9 cellular contexts compared by ENCODE assay signal in the genomic region with DNA sequence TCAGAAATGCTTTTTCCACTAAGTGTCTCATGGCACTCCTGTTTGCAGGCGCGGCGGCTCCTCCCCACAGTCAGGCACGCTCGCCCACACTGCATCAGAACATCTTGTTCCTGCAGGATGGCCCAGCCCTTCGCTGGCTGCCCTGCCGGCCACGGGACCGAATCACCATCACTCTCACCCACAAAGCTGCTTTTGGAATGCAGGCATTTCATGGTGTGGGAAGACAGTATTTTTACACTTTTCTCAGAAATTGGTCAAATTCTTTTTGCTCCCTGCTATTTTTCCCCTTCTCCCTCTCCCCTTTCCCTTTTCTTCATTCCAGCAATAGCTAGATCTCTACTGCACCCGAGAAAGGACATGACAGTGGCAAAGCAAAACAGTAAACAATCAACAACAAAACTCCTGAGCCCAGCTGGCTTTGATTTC.
DNase-seq lines count a peak whose midpoint lies in the region; ATAC-seq and TF ChIP-seq lines count a peak whose summit lies in the region.
"Had no signal": no experiment of that assay in that cellular context is flagged by ENCODE, and none has a peak within 500 bp of the region (broad histone marks: within the 10 kb centered on the region; RNA-seq: fewer than 3 reads in every experiment).

No MANE protein-coding gene starts in this region.

- no peaks in the 10 kb centered on the region for H4K20me1 ChIP-seq in DOHH2 (ENCODE audit: control insufficient read depth, insufficient read depth, low read depth, low read length)

- H3K36me3 ChIP-seq in DOHH2 (ENCODE audit: control insufficient read depth, low read length) (no peaks in the 10 kb centered on the region), right atrium auricular region (no peaks in the 10 kb centered on the region)

- TF ChIP-seq CTCF in DOHH2 (IDR thresholded peaks at IDR 0.05; ENCODE audit: low read depth, low read length, poor library complexity, severe bottlenecking) (no peak), right atrium auricular region (IDR thresholded peaks at IDR 0.05) (no peak)

- intact Hi-C loops in sciatic nerve (cut with DNase I), result no loop called here

- H3K27ac ChIP-seq in DOHH2 (ENCODE audit: low read depth, low read length), result no peak overlapping the region
- peak overlapping the region; percentile 89 for H3K27ac ChIP-seq in angular gyrus (ENCODE audit: low read depth, low read length)
- peak overlapping the region; percentile 47 to 74 for H3K27ac ChIP-seq in right atrium auricular region

- H3K4me3 ChIP-seq in DOHH2 (ENCODE audit: low read length) (no peak overlapping the region), right atrium auricular region (no peak overlapping the region)

- DNase-seq in right atrium auricular region (ENCODE audit: low spot score) (peak; percentile 90), sciatic nerve (ENCODE audit: low spot score) (peak; percentile 81), T-helper 1 cell (no peak), NCI-H2171 treated with DMSO at 0.1 percent for 48 hours (lab: John Stamatoyannopoulos, UW) (no peak), SKM-1 treated with dmso at 0.1 percent for 144 hours (lab: John Stamatoyannopoulos, UW; ENCODE audit: unreplicated experiment) (no peak), NCI-H446 (lab: John Stamatoyannopoulos, UW) (no peak)
- DNase-seq: foreskin melanocyte had no signal

- H3K79me2 ChIP-seq in DOHH2 (ENCODE audit: control insufficient read depth, low read length), result no peaks in the 10 kb centered on the region

- peak; percentile 98 for ATAC-seq in sciatic nerve

- no peaks in the 10 kb centered on the region for H3K9me3 ChIP-seq in DOHH2 (ENCODE audit: control insufficient read depth, insufficient read depth, low read length)
- no peaks in the 10 kb centered on the region for H3K9me3 ChIP-seq in right atrium auricular region

- H3K4me1 ChIP-seq in DOHH2 (ENCODE audit: control insufficient read depth, low read length) (peaks cover 26% of the 10 kb centered on the region), right atrium auricular region (peaks cover 0 to 13% of the 10 kb centered on the region in 2 donors)

- H3K27me3 ChIP-seq in DOHH2 (ENCODE audit: control insufficient read depth, low read length) (no peaks in the 10 kb centered on the region), right atrium auricular region (no peaks in the 10 kb centered on the region)

- H3K9me2 ChIP-seq in DOHH2 (replicated peaks; ENCODE audit: control insufficient read depth, low read length), result no peaks in the 10 kb centered on the region

- no peaks in the 10 kb centered on the region for H3F3A ChIP-seq in DOHH2 (ENCODE audit: control insufficient read depth, insufficient read depth)

- H3K4me2 ChIP-seq in DOHH2 (ENCODE audit: low read length), result peak overlapping the region; percentile 26

Comparison
In these comparisons a context has a peak if more than half of its experiments do, and no peak if none do; other contexts are left out.
1. DNase-seq: peak in right atrium auricular region (single experiment) and sciatic nerve (single experiment); none in T-helper 1 cell (0 of 5), NCI-H2171 treated with DMSO at 0.1 percent for 48 hours (single experiment), SKM-1 treated with dmso at 0.1 percent for 144 hours (single experiment) and NCI-H446 (0 of 2).